In genomic region chr14:20454645-20455354, GRCh38 we compare ENCODE assay signal across 1 cellular context.
TF ChIP-seq lines count a peak whose summit lies in the region.

TSS of gene APEX1 (plus strand) at chr14:20455226. CDS start at chr14:20455646, 420 bp downstream.
TSS of gene OSGEP (minus strand) at chr14:20454812. CDS start at chr14:20454683, 129 bp downstream.

TF ChIP-seq in HepG2, 621 proteins besides CTCF, POLR2A, EP300 and RAD21 (continued from another document and continues in another):
- TF ChIP-seq, protein P1, sequence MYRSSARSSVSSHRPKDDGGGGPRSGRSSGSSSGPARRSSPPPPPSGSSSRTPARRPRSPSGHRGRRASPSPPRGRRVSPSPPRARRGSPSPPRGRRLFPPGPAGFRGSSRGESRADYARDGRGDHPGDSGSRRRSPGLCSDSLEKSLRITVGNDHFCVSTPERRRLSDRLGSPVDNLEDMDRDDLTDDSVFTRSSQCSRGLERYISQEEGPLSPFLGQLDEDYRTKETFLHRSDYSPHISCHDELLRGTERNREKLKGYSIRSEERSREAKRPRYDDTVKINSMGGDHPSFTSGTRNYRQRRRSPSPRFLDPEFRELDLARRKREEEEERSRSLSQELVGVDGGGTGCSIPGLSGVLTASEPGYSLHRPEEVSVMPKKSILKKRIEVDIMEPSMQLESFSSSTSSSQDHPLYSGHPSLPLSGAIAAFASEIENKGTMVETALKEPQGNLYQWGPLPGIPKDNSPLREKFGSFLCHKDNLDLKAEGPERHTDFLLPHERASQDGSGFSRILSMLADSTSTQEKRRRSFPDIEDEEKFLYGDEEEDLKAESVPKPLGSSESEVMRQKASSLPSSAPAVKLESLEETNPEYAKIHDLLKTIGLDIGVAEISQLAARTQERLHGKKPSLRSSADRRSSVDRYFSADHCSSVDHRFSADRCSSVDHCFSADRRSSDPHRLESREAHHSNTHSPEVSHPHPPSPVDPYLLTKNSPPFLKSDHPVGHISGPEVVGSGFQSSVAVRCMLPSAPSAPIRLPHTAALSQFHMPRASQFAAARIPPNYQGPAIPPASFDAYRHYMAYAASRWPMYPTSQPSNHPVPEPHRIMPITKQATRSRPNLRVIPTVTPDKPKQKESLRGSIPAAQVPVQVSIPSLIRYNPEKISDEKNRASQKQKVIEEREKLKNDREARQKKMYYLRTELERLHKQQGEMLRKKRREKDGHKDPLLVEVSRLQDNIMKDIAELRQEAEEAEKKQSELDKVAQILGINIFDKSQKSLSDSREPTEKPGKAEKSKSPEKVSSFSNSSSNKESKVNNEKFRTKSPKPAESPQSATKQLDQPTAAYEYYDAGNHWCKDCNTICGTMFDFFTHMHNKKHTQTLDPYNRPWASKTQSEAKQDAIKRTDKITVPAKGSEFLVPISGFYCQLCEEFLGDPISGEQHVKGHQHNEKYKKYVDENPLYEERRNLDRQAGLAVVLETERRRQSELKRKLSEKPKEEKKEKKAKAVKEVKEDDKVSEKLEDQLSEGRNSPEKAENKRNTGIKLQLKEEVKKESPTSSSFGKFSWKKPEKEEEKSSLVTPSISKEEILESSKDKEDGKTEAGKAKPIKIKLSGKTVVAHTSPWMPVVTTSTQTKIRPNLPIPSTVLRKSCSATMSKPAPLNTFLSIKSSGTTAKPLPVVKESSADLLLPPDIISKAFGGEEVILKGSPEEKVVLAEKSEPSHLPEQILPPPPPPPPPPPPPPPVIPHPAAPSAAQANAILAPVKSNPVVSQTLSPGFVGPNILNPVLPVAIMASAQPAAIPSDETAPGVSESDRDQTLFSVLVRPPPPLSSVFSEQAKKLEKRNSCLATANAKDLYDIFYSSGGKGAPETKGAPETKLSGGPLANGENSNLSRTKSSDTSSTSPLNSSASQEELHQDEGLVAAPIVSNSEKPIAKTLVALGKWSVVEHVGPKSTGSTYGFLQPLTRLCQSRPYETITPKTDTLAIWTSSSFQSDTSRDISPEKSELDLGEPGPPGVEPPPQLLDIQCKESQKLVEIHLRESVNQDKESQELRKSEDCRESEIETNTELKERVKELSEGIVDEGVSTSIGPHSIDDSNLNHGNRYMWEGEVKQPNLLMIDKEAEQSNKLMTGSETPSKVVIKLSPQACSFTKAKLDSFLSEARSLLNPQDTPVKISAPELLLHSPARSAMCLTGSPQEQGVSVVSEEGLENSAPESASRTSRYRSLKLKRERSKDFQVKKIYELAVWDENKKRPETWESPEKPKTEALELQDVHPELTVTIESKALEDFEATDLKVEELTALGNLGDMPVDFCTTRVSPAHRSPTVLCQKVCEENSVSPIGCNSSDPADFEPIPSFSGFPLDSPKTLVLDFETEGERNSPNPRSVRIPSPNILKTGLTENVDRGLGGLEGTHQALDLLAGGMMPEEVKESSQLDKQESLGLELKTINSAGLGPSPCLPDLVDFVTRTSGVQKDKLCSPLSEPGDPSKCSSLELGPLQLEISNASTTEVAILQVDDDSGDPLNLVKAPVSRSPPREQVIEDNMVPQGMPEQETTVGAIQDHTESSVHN (CRISPR knock-in tag; IDR thresholded peaks at IDR 0.05): no peak
- TF ChIP-seq MIER2 (CRISPR knock-in tag; IDR thresholded peaks at IDR 0.05): no peak
- TF ChIP-seq ZBTB3 (CRISPR knock-in tag; IDR thresholded peaks at IDR 0.05; ENCODE audit: borderline replicate concordance, low read depth): no peak
- no peak for TF ChIP-seq TCF7L2 (IDR thresholded peaks at IDR 0.05; ENCODE audit: low read depth, low read length)
- TF ChIP-seq MIER3 (CRISPR knock-in tag; IDR thresholded peaks at IDR 0.05; ENCODE audit: borderline replicate concordance): peak; percentile 81
- TF ChIP-seq ZNF496 (CRISPR knock-in tag; IDR thresholded peaks at IDR 0.05; ENCODE audit: insufficient replicate concordance): no peak
- no peak for TF ChIP-seq ZUFSP (CRISPR knock-in tag; IDR thresholded peaks at IDR 0.05; ENCODE audit: borderline replicate concordance)
- TF ChIP-seq ZNF557 (CRISPR knock-in tag; IDR thresholded peaks at IDR 0.05): no peak
- TF ChIP-seq ELF4 (CRISPR knock-in tag; IDR thresholded peaks at IDR 0.05; ENCODE audit: borderline replicate concordance): no peak; the same call in 1 of the 2 replicates
- TF ChIP-seq ZFP1 (CRISPR knock-in tag; IDR thresholded peaks at IDR 0.05): peak; percentile 63
- TF ChIP-seq TAF15 (IDR thresholded peaks at IDR 0.05; ENCODE audit: low read depth, low read length, poor library complexity, severe bottlenecking): peak; percentile 45
- TF ChIP-seq TP53 (CRISPR knock-in tag; conservative IDR thresholded peaks at IDR 0.05): no peak
- TF ChIP-seq RFX3 (CRISPR knock-in tag; IDR thresholded peaks at IDR 0.05): no peak; the same call in 1 of the 2 replicates
- TF ChIP-seq ZBTB21 (CRISPR knock-in tag; IDR thresholded peaks at IDR 0.05): 0 out of 2 replicates have a peak, but pooled peaks have one; percentile 78
- TF ChIP-seq ZBTB38 (CRISPR knock-in tag; IDR thresholded peaks at IDR 0.05): peak; percentile 55; the same call in 1 of the 2 replicates
- peak; percentile 79 for TF ChIP-seq ZNF343 (CRISPR knock-in tag; IDR thresholded peaks at IDR 0.05)
- TF ChIP-seq, protein P2, sequence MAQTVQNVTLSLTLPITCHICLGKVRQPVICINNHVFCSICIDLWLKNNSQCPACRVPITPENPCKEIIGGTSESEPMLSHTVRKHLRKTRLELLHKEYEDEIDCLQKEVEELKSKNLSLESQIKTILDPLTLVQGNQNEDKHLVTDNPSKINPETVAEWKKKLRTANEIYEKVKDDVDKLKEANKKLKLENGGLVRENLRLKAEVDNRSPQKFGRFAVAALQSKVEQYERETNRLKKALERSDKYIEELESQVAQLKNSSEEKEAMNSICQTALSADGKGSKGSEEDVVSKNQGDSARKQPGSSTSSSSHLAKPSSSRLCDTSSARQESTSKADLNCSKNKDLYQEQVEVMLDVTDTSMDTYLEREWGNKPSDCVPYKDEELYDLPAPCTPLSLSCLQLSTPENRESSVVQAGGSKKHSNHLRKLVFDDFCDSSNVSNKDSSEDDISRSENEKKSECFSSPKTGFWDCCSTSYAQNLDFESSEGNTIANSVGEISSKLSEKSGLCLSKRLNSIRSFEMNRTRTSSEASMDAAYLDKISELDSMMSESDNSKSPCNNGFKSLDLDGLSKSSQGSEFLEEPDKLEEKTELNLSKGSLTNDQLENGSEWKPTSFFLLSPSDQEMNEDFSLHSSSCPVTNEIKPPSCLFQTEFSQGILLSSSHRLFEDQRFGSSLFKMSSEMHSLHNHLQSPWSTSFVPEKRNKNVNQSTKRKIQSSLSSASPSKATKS (CRISPR knock-in tag; IDR thresholded peaks at IDR 0.05): no peak
- no peak for TF ChIP-seq BCL3 (CRISPR knock-in tag; IDR thresholded peaks at IDR 0.05)
- peak; percentile 87 for TF ChIP-seq NFYB (CRISPR knock-in tag; IDR thresholded peaks at IDR 0.05)
- no peak for TF ChIP-seq HNRNPUL1 (IDR thresholded peaks at IDR 0.05; ENCODE audit: low read depth, low read length)
- 0 out of 2 replicates have a peak, but pooled peaks have one; percentile 40 for TF ChIP-seq MAZ (IDR thresholded peaks at IDR 0.05; ENCODE audit: borderline replicate concordance, low read depth, low read length)
- peak; percentile 84; the same call in 1 of the 2 replicates for TF ChIP-seq MAZ (CRISPR knock-in tag; IDR thresholded peaks at IDR 0.05; ENCODE audit: low read depth)
- TF ChIP-seq EZH2 (conservative IDR thresholded peaks at IDR 0.05; ENCODE audit: low read depth, low read length): no peak
- peak; percentile 99 for TF ChIP-seq SAP130 (CRISPR knock-in tag; IDR thresholded peaks at IDR 0.05; ENCODE audit: low read depth)
- TF ChIP-seq ZNF660 (CRISPR knock-in tag; IDR thresholded peaks at IDR 0.05; ENCODE audit: borderline replicate concordance, low read depth): no peak
- TF ChIP-seq THAP9 (CRISPR knock-in tag; IDR thresholded peaks at IDR 0.05; ENCODE audit: borderline replicate concordance): peak; percentile 92
- TF ChIP-seq PREB (CRISPR knock-in tag; IDR thresholded peaks at IDR 0.05): no peak
- no peak; the same call in 1 of the 2 replicates for TF ChIP-seq ZNF296 (CRISPR knock-in tag; conservative IDR thresholded peaks at IDR 0.05)
- no peak for TF ChIP-seq ZNF326 (CRISPR knock-in tag; IDR thresholded peaks at IDR 0.05; ENCODE audit: borderline replicate concordance)
- peak; percentile 30; the same call in 1 of the 2 replicates for TF ChIP-seq ZBTB37 (CRISPR knock-in tag; IDR thresholded peaks at IDR 0.05)
- TF ChIP-seq ZNF616 (CRISPR knock-in tag; IDR thresholded peaks at IDR 0.05; ENCODE audit: low read depth): peak; percentile 33; the same call in 1 of the 2 replicates
- TF ChIP-seq TCF7 (IDR thresholded peaks at IDR 0.05; ENCODE audit: low read depth): no peak
- no peak; the same call in none of the 2 replicates for TF ChIP-seq RXRB (CRISPR knock-in tag; IDR thresholded peaks at IDR 0.05; ENCODE audit: borderline replicate concordance)
- TF ChIP-seq AGO2 (optimal IDR thresholded peaks at IDR 0.05; ENCODE audit: low read depth, low read length): peak; percentile 60
- TF ChIP-seq, protein P3, sequence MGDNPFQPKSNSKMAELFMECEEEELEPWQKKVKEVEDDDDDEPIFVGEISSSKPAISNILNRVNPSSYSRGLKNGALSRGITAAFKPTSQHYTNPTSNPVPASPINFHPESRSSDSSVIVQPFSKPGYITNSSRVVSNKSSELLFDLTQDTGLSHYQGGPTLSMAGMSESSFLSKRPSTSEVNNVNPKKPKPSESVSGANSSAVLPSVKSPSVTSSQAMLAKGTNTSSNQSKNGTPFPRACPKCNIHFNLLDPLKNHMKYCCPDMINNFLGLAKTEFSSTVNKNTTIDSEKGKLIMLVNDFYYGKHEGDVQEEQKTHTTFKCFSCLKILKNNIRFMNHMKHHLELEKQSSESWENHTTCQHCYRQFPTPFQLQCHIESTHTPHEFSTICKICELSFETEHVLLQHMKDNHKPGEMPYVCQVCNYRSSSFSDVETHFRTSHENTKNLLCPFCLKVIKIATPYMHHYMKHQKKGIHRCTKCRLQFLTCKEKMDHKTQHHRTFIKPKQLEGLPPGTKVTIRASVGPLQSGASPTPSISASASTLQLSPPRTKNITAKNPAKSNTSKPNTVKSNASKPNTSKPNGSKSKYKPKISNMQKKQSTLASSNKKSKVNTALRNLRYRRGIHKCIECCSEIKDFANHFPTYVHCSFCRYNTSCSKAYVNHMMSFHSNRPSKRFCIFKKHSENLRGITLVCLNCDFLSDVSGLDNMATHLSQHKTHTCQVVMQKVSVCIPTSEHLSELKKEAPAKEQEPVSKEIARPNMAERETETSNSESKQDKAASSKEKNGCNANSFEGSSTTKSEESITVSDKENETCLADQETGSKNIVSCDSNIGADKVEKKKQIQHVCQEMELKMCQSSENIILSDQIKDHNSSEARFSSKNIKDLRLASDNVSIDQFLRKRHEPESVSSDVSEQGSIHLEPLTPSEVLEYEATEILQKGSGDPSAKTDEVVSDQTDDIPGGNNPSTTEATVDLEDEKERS (CRISPR knock-in tag; IDR thresholded peaks at IDR 0.05): no peak
